In genomic region chr1:160681067-160681890, GRCh38 we compare ENCODE assay signal across 8 cellular contexts. TPM values are rescaled to one million over a fixed set of nuclear protein-coding genes. Genes with fewer than 3 reads are reported as not detected.
DNase-seq lines count a peak whose midpoint lies in the region; ATAC-seq and TF ChIP-seq lines count a peak whose summit lies in the region.

No MANE protein-coding gene starts in this region.

- H3K36me3 Mint-ChIP-seq in chondrocyte (ENCODE audit: low read depth): no peaks in the 10 kb centered on the region

- ATAC-seq in GM21786 (IDR thresholded peaks at IDR 0.05; ENCODE audit: unreplicated experiment): peak; percentile 51

- H3K9me3 Mint-ChIP-seq in chondrocyte (ENCODE audit: low read depth): peaks cover 2% of the 10 kb centered on the region

- peak; percentile 53 for TF ChIP-seq CTCF in chondrocyte (IDR thresholded peaks at IDR 0.05)

- H3K4me1 Mint-ChIP-seq in chondrocyte (ENCODE audit: low read depth): no peaks in the 10 kb centered on the region

- H3K27ac Mint-ChIP-seq in chondrocyte (ENCODE audit: unreplicated experiment): no peak overlapping the region

- H3K27me3 Mint-ChIP-seq in chondrocyte (ENCODE audit: low read depth): peaks cover 41% of the 10 kb centered on the region

- no peak overlapping the region for H3K4me3 Mint-ChIP-seq in chondrocyte (ENCODE audit: unreplicated experiment)

- peak; percentile 72 for DNase-seq in D341Med (ENCODE audit: low spot score)
- peak; percentile 58 for DNase-seq in NCI-H2107 treated with DMSO at 0.1 percent for 48 hours (lab: John Stamatoyannopoulos, UW; ENCODE audit: unreplicated experiment)
- peak; percentile 57 to 83 (median 72) for DNase-seq in activated CD4-positive, CD25-positive, alpha-beta regulatory T cell (lab: John Stamatoyannopoulos, UW)
- DNase-seq in chondrocyte (ENCODE audit: low spot score): no peak
- DNase-seq in lung microvascular endothelial cell (ENCODE audit: low read depth in 2 of 2): peak; percentile 33 to 46
- DNase-seq in stimulated activated CD8-positive, alpha-beta memory T cell treated with anti-CD3 and anti-CD28 coated beads, Interleukin-7, amount 100 ng/mL, for 1 hour (ENCODE audit: low read depth in 2 of 2): peak; percentile 66 to 77
- no peak for DNase-seq in middle frontal gyrus (ENCODE audit: extremely low spot score, low spot score)

RNA-seq across cellular contexts. Expression of gene CD48, which starts 30.3 kb away (rescaled TPM):
- total RNA-seq in chondrocyte (not detected in 3 replicates), lung microvascular endothelial cell (not detected in 2 replicates)

RNA-seq across cellular contexts. Expression of gene SLAMF1, which starts 34.4 kb away (rescaled TPM):
- not detected in 3 replicates for total RNA-seq in chondrocyte
- not detected in 2 replicates for total RNA-seq in lung microvascular endothelial cell

RNA-seq across cellular contexts. Expression of gene SLAMF7, which starts 57.8 kb away (rescaled TPM):
- total RNA-seq in chondrocyte: not detected in 3 replicates
- total RNA-seq in lung microvascular endothelial cell: not detected in 2 replicates

Comparison
In these comparisons a context has a peak if more than half of its experiments do, and no peak if none do; other contexts are left out.
1. DNase-seq: peak in D341Med (single experiment), NCI-H2107 treated with DMSO at 0.1 percent for 48 hours (single experiment), activated CD4-positive, CD25-positive, alpha-beta regulatory T cell (4 of 4), lung microvascular endothelial cell (2 of 2) and stimulated activated CD8-positive, alpha-beta memory T cell treated with anti-CD3 and anti-CD28 coated beads, Interleukin-7, amount 100 ng/mL, for 1 hour (2 of 2); none in chondrocyte (single experiment) and middle frontal gyrus (single experiment).